ENCODE assay signal across 15 cellular contexts in genomic region chr7:54946764-54947163, GRCh38.
"Had no signal": no experiment of that assay in that cellular context is flagged by ENCODE, and none has a peak within 500 bp of the region (broad histone marks: within the 10 kb centered on the region; RNA-seq: fewer than 3 reads in every experiment).

No MANE protein-coding gene starts in this region.

- H3K27me3 Mint-ChIP-seq: dendritic cell treated with granulocyte-macrophage colony-stimulating factor and Interleukin-4, amounts not matched to agents 40 ng/mL and 50 ng/mL, for 4 days; memory B cell; natural killer cell treated with Interleukin-12 subunit alpha and Interleukin-12 subunit beta and Interleukin-15 and Interleukin-18, amount 100 ng/mL, for 72 hours; stimulated activated naive B cell treated with anti-CD40 and anti-IgM and Interleukin-4, amounts not matched to agents 10 μg/mL and 1 μg/mL and 100 μg/mL, for 72 hours had no signal

- H3K9me3 ChIP-seq: gastroesophageal sphincter, transverse colon had no signal

- H3K36me3 Mint-ChIP-seq: memory B cell; natural killer cell treated with Interleukin-12 subunit alpha and Interleukin-12 subunit beta and Interleukin-15 and Interleukin-18, amount 100 ng/mL, for 72 hours; stimulated activated naive B cell treated with anti-CD40 and anti-IgM and Interleukin-4, amounts not matched to agents 10 μg/mL and 1 μg/mL and 100 μg/mL, for 72 hours had no signal

- H3K27me3 ChIP-seq: gastroesophageal sphincter, transverse colon had no signal

- ATAC-seq: activated CD4-positive, CD25-positive, alpha-beta regulatory T cell treated with anti-CD3 and anti-CD28 coated beads, Interleukin-2, amount 50 U/mL, for 24 hours; gastroesophageal sphincter; natural killer cell treated with Interleukin-12 subunit alpha and Interleukin-12 subunit beta and Interleukin-15 and Interleukin-18, amount 100 ng/mL, for 72 hours; stimulated activated naive B cell treated with anti-CD40 and anti-IgM and Interleukin-4, amounts not matched to agents 10 μg/mL and 1 μg/mL and 100 μg/mL, for 72 hours had no signal

- H3K4me3 ChIP-seq: gastroesophageal sphincter, transverse colon had no signal

- H3K4me3 Mint-ChIP-seq: dendritic cell treated with granulocyte-macrophage colony-stimulating factor and Interleukin-4, amounts not matched to agents 40 ng/mL and 50 ng/mL, for 4 days; memory B cell; natural killer cell treated with Interleukin-12 subunit alpha and Interleukin-12 subunit beta and Interleukin-15 and Interleukin-18, amount 100 ng/mL, for 72 hours; stimulated activated naive B cell treated with anti-CD40 and anti-IgM and Interleukin-4, amounts not matched to agents 10 μg/mL and 1 μg/mL and 100 μg/mL, for 72 hours had no signal

- H3K4me1 Mint-ChIP-seq: memory B cell; stimulated activated naive B cell treated with anti-CD40 and anti-IgM and Interleukin-4, amounts not matched to agents 10 μg/mL and 1 μg/mL and 100 μg/mL, for 72 hours had no signal

- DNase-seq: activated naive CD4-positive, alpha-beta T cell treated with Interleukin-2 at 50 U/mL for 16 hours; activated T-cell treated with anti-CD3 and anti-CD28 coated beads for 4 hours; anterior cingulate cortex; effector memory CD4-positive, alpha-beta T cell; retina; stimulated activated CD4-positive, alpha-beta T cell treated with anti-CD3 and anti-CD28 coated beads, Interleukin-4, amount 100 ng/mL, for 1 hour; stimulated activated naive B cell treated with anti-CD40 and anti-IgM and Interleukin-4, amounts not matched to agents 10 μg/mL and 1 μg/mL and 100 μg/mL, for 72 hours; T-helper 1 cell; T1000; transverse colon had no signal

- H3K27ac ChIP-seq: transverse colon had no signal

- H3K27ac Mint-ChIP-seq: dendritic cell treated with granulocyte-macrophage colony-stimulating factor and Interleukin-4, amounts not matched to agents 40 ng/mL and 50 ng/mL, for 4 days; memory B cell; natural killer cell treated with Interleukin-12 subunit alpha and Interleukin-12 subunit beta and Interleukin-15 and Interleukin-18, amount 100 ng/mL, for 72 hours; stimulated activated naive B cell treated with anti-CD40 and anti-IgM and Interleukin-4, amounts not matched to agents 10 μg/mL and 1 μg/mL and 100 μg/mL, for 72 hours had no signal

- H3K36me3 ChIP-seq: gastroesophageal sphincter, transverse colon had no signal
